4 cellular contexts compared by ENCODE assay signal in genomic region chr15:77099741-77100463, GRCh38.
A peak's percentile ranks its signal among the peaks of the same experiment; 100 is the strongest.
TF ChIP-seq lines count a peak whose summit lies in the region.

No MANE protein-coding gene starts in this region.

TF ChIP-seq in SK-N-SH treated with all-trans-retinoic acid at 6 μM for 48 hours, 23 proteins besides CTCF, POLR2A, EP300 and RAD21:
- TF ChIP-seq TSHZ2 (CRISPR knock-in tag; IDR thresholded peaks at IDR 0.05) = no peak
- TF ChIP-seq ESRRG (CRISPR knock-in tag; IDR thresholded peaks at IDR 0.05) = no peak
- no peak for TF ChIP-seq RARB (CRISPR knock-in tag; IDR thresholded peaks at IDR 0.05)
- no peak for TF ChIP-seq BACH2 (CRISPR knock-in tag; IDR thresholded peaks at IDR 0.05; ENCODE audit: borderline replicate concordance)
- TF ChIP-seq PPARA (CRISPR knock-in tag; IDR thresholded peaks at IDR 0.05; ENCODE audit: borderline replicate concordance) = no peak
- TF ChIP-seq SNAI2 (CRISPR knock-in tag; IDR thresholded peaks at IDR 0.05) = no peak
- no peak for TF ChIP-seq TCF4 (CRISPR knock-in tag; IDR thresholded peaks at IDR 0.05; ENCODE audit: borderline replicate concordance)
- TF ChIP-seq ZFP3 (CRISPR knock-in tag; IDR thresholded peaks at IDR 0.05) = peak; percentile 94

TF ChIP-seq in SK-N-SH, 30 proteins besides CTCF, POLR2A, EP300 and RAD21:
- no peak for TF ChIP-seq GABPA (IDR thresholded peaks at IDR 0.05; ENCODE audit: low read depth)
- no peak for TF ChIP-seq TCF12 (IDR thresholded peaks at IDR 0.05)
- TF ChIP-seq PBX3 (IDR thresholded peaks at IDR 0.05) = no peak
- TF ChIP-seq ELF1 (IDR thresholded peaks at IDR 0.05) = no peak
- no peak for TF ChIP-seq TEAD4 (IDR thresholded peaks at IDR 0.05; ENCODE audit: borderline replicate concordance, insufficient read depth)
- no peak for TF ChIP-seq NRF1 (IDR thresholded peaks at IDR 0.05; ENCODE audit: low read depth, low read length)
- no peak for TF ChIP-seq JUND (IDR thresholded peaks at IDR 0.05)
- no peak for TF ChIP-seq SMC3 (IDR thresholded peaks at IDR 0.05; ENCODE audit: low read depth, low read length)
- TF ChIP-seq FOXJ3 (CRISPR knock-in tag; IDR thresholded peaks at IDR 0.05) = no peak
- no peak for TF ChIP-seq CHD2 (IDR thresholded peaks at IDR 0.05; ENCODE audit: low read length, partially characterized antibody)
- TF ChIP-seq MEF2A (IDR thresholded peaks at IDR 0.05; ENCODE audit: borderline replicate concordance, low read depth) = no peak
- no peak for TF ChIP-seq EZH2phosphoT487 (IDR thresholded peaks at IDR 0.05; ENCODE audit: borderline replicate concordance, low read depth)
- TF ChIP-seq SIN3A (IDR thresholded peaks at IDR 0.05; ENCODE audit: borderline replicate concordance, low read depth, low read length) = no peak
- no peak for TF ChIP-seq TAF1 (IDR thresholded peaks at IDR 0.05; ENCODE audit: borderline replicate concordance, low read depth, low read length)
- no peak for TF ChIP-seq IRF3 (IDR thresholded peaks at IDR 0.05; ENCODE audit: low read depth, low read length)
- TF ChIP-seq POLR2AphosphoS5 (IDR thresholded peaks at IDR 0.05; ENCODE audit: low read depth, low read length) = no peak
TF ChIP-seq in SK-N-SH: peak in this region for 0.

TF ChIP-seq in HEK293, 187 proteins besides CTCF, POLR2A, EP300 and RAD21:
- TF ChIP-seq HOXD13 (CRISPR knock-in tag; IDR thresholded peaks at IDR 0.05; ENCODE audit: borderline replicate concordance) = no peak
- TF ChIP-seq ZNF544 (tag by site-specific recombination; IDR thresholded peaks at IDR 0.05) = no peak
- peak; percentile 86 for TF ChIP-seq ZFP3 (tag by site-specific recombination; IDR thresholded peaks at IDR 0.05; ENCODE audit: low read depth)
- no peak for TF ChIP-seq ZNF394 (tag by site-specific recombination; IDR thresholded peaks at IDR 0.05; ENCODE audit: borderline replicate concordance)
- no peak for TF ChIP-seq ZNF645 (tag by site-specific recombination; IDR thresholded peaks at IDR 0.05)
- TF ChIP-seq ZBTB20 (tag by site-specific recombination; IDR thresholded peaks at IDR 0.05) = no peak
TF ChIP-seq in HEK293: peak in this region for 1.

TF ChIP-seq in H1, 55 proteins besides CTCF, POLR2A, EP300 and RAD21:
- no peak for TF ChIP-seq EGR1 (IDR thresholded peaks at IDR 0.05; ENCODE audit: borderline replicate concordance, low read depth, low read length)
- TF ChIP-seq JUN (IDR thresholded peaks at IDR 0.05; ENCODE audit: low read depth, low read length) = no peak
- TF ChIP-seq BRCA1 (IDR thresholded peaks at IDR 0.05; ENCODE audit: low read depth, low read length) = no peak
- no peak for TF ChIP-seq MAX (IDR thresholded peaks at IDR 0.05)
- no peak for TF ChIP-seq SP4 (IDR thresholded peaks at IDR 0.05; ENCODE audit: low read length)
- TF ChIP-seq YY1 (IDR thresholded peaks at IDR 0.05; ENCODE audit: low read depth, low read length) = no peak
- TF ChIP-seq ZNF274 (IDR thresholded peaks at IDR 0.05; ENCODE audit: borderline replicate concordance, extremely low read depth, low read length) = no peak
- TF ChIP-seq RXRA (IDR thresholded peaks at IDR 0.05; ENCODE audit: insufficient read depth, low read depth, low read length) = no peak
- TF ChIP-seq GTF2F1 (IDR thresholded peaks at IDR 0.05; ENCODE audit: borderline replicate concordance, low read depth, low read length) = no peak
- TF ChIP-seq EZH2 (IDR thresholded peaks at IDR 0.05; ENCODE audit: low read depth, low read length, severe bottlenecking) = no peak
- TF ChIP-seq ASH2L (IDR thresholded peaks at IDR 0.05; ENCODE audit: low read length) = no peak
- no peak for TF ChIP-seq BCL11A (IDR thresholded peaks at IDR 0.05; ENCODE audit: low read depth in 2 of 2, low read length in 2 of 2)
- no peak for TF ChIP-seq GABPA (IDR thresholded peaks at IDR 0.05; ENCODE audit: borderline replicate concordance, insufficient read depth, low read length)
- no peak for TF ChIP-seq RBBP5 (IDR thresholded peaks at IDR 0.05; ENCODE audit: borderline replicate concordance, low read depth, low read length)
- TF ChIP-seq SRF (IDR thresholded peaks at IDR 0.05; ENCODE audit: low read depth, low read length) = no peak
- no peak for TF ChIP-seq SUZ12 (IDR thresholded peaks at IDR 0.05; ENCODE audit: low read length)
